Comparison of ENCODE assay signal across 8 cellular contexts in genomic region chr14:70808023-70808401, GRCh38. TPM values are rescaled to one million over a fixed set of nuclear protein-coding genes. Genes with fewer than 3 reads are reported as not detected.
DNase-seq lines count a peak whose midpoint lies in the region; ATAC-seq and TF ChIP-seq lines count a peak whose summit lies in the region.

No MANE protein-coding gene starts in this region.

- H3K4me1 Mint-ChIP-seq in activated CD8-positive, alpha-beta memory T cell treated with anti-CD3 and anti-CD28 coated beads, Interleukin-2, amount 10 ng/mL, durations not matched to agents 7 days and 5 days, result peaks cover 7% of the 10 kb centered on the region
- peaks cover 11% of the 10 kb centered on the region for H3K4me1 Mint-ChIP-seq in stimulated activated effector memory CD8-positive, alpha-beta T cell treated with anti-CD3 and anti-CD28 coated beads, Interleukin-12 subunit alpha, Interleukin-12 subunit beta, amount 100 ng/mL, for 72 hours

- peak overlapping the region; percentile 72 for H3K4me3 Mint-ChIP-seq in activated CD8-positive, alpha-beta memory T cell treated with anti-CD3 and anti-CD28 coated beads, Interleukin-2, amount 10 ng/mL, durations not matched to agents 7 days and 5 days
- H3K4me3 Mint-ChIP-seq in stimulated activated effector memory CD8-positive, alpha-beta T cell treated with anti-CD3 and anti-CD28 coated beads, Interleukin-12 subunit alpha, Interleukin-12 subunit beta, amount 100 ng/mL, for 72 hours, result no peak overlapping the region

- peak; percentile 28 for ATAC-seq in activated CD8-positive, alpha-beta memory T cell treated with anti-CD3 and anti-CD28 coated beads, Interleukin-2, amount 10 ng/mL, durations not matched to agents 7 days and 5 days
- peak; percentile 52 for ATAC-seq in stimulated activated effector memory CD8-positive, alpha-beta T cell treated with anti-CD3 and anti-CD28 coated beads, Interleukin-12 subunit alpha, Interleukin-12 subunit beta, amount 100 ng/mL, for 72 hours
- no peak for ATAC-seq in GM18517 (IDR thresholded peaks at IDR 0.05; ENCODE audit: unreplicated experiment)

- WGBS in liver, result 48% methylated on average over 6 of the region's 6 CpGs

- no peak for TF ChIP-seq RAD21 in liver (IDR thresholded peaks at IDR 0.05)

- H3K9me3 Mint-ChIP-seq in activated CD8-positive, alpha-beta memory T cell treated with anti-CD3 and anti-CD28 coated beads, Interleukin-2, amount 10 ng/mL, durations not matched to agents 7 days and 5 days (ENCODE audit: low read depth), result no peaks in the 10 kb centered on the region
- H3K9me3 Mint-ChIP-seq in stimulated activated effector memory CD8-positive, alpha-beta T cell treated with anti-CD3 and anti-CD28 coated beads, Interleukin-12 subunit alpha, Interleukin-12 subunit beta, amount 100 ng/mL, for 72 hours, result no peaks in the 10 kb centered on the region

- intact Hi-C loops in tibial artery (cut with DNase I; ENCODE audit: low total_unique reads), result no loop called here

- H3K4me3 ChIP-seq in liver (ENCODE audit: low read depth in 1 of 3, low read length in 3 of 3), result peak overlapping the region in 2 of 3 donors; percentile 79 to 96
- H3K4me3 ChIP-seq in tibial artery, result peak overlapping the region in 1 of 2 donors; percentile 62

- CTCF ChIA-PET in activated CD8-positive, alpha-beta memory T cell treated with anti-CD3 and anti-CD28 coated beads, Interleukin-2, amount 10 ng/mL, durations not matched to agents 7 days and 5 days (lab: Charles Lee), result interaction anchor here (0.9 to 7.4 kb wide), 3 partner anchors 10 to 159 kb away, joined by 3 to 63 read pairs (median 6); partner anchors contain the start of gene PCNX1

- peaks cover 0 to 13% (median 5%) of the 10 kb centered on the region in 4 donors for H3K4me1 ChIP-seq in liver (ENCODE audit: control insufficient read depth in 4 of 4, insufficient read depth in 4 of 4, low read length in 3 of 4)
- H3K4me1 ChIP-seq in tibial artery, result peaks cover 0 to 27% (median 17%) of the 10 kb centered on the region in 4 donors

- DNase-seq in activated CD8-positive, alpha-beta memory T cell treated with anti-CD3 and anti-CD28 coated beads, Interleukin-2, amount 10 ng/mL, durations not matched to agents 7 days and 5 days, result peak; percentile 81
- no peak for DNase-seq in activated CD8-positive, alpha-beta memory T cell treated with anti-CD3 and anti-CD28 coated beads for 24 hours
- DNase-seq in RKO (ENCODE audit: low spot score), result peak; percentile 75
- peak; percentile 16 for DNase-seq in activated naive CD8-positive, alpha-beta T cell treated with anti-CD3 and anti-CD28 coated beads, Interleukin-2, amount 50 U/mL, for 16 hours (ENCODE audit: low read depth, low spot score)
- peak in 1 of 2 donors; percentile 15 for DNase-seq in stimulated activated effector memory CD8-positive, alpha-beta T cell treated with anti-CD3 and anti-CD28 coated beads, Interleukin-12 subunit alpha, Interleukin-12 subunit beta, amount 100 ng/mL, for 72 hours (ENCODE audit: low spot score in 2 of 2)
- DNase-seq in tibial artery, result no peak

- H3K27me3 ChIP-seq in liver (ENCODE audit: control insufficient read depth in 4 of 4, insufficient read depth in 4 of 4, low read length in 3 of 4) (no peaks in the 10 kb centered on the region), tibial artery (peaks cover 0 to 50% of the 10 kb centered on the region in 2 donors)

- TF ChIP-seq CTCF in liver (IDR thresholded peaks at IDR 0.05; ENCODE audit: low read depth, low read length, missing input control) (no peak), tibial artery (IDR thresholded peaks at IDR 0.05) (no peak)

- H3K9me3 ChIP-seq in liver (ENCODE audit: control insufficient read depth in 4 of 4, low read length in 3 of 4) (no peaks in the 10 kb centered on the region), tibial artery (no peaks in the 10 kb centered on the region)

- H3K27ac ChIP-seq in liver (ENCODE audit: low read depth in 1 of 2, low read length in 2 of 2) (no peak overlapping the region), tibial artery (no peak overlapping the region)

- no peaks in the 10 kb centered on the region for H3K27me3 Mint-ChIP-seq in activated CD8-positive, alpha-beta memory T cell treated with anti-CD3 and anti-CD28 coated beads, Interleukin-2, amount 10 ng/mL, durations not matched to agents 7 days and 5 days

- peaks cover 2% of the 10 kb centered on the region for H3K36me3 Mint-ChIP-seq in activated CD8-positive, alpha-beta memory T cell treated with anti-CD3 and anti-CD28 coated beads, Interleukin-2, amount 10 ng/mL, durations not matched to agents 7 days and 5 days
- peaks cover 6% of the 10 kb centered on the region for H3K36me3 Mint-ChIP-seq in stimulated activated effector memory CD8-positive, alpha-beta T cell treated with anti-CD3 and anti-CD28 coated beads, Interleukin-12 subunit alpha, Interleukin-12 subunit beta, amount 100 ng/mL, for 72 hours

- peak overlapping the region; percentile 70 for H3K27ac Mint-ChIP-seq in activated CD8-positive, alpha-beta memory T cell treated with anti-CD3 and anti-CD28 coated beads, Interleukin-2, amount 10 ng/mL, durations not matched to agents 7 days and 5 days
- H3K27ac Mint-ChIP-seq in stimulated activated effector memory CD8-positive, alpha-beta T cell treated with anti-CD3 and anti-CD28 coated beads, Interleukin-12 subunit alpha, Interleukin-12 subunit beta, amount 100 ng/mL, for 72 hours, result peak overlapping the region; percentile 1

- H3K36me3 ChIP-seq in liver (ENCODE audit: control insufficient read depth in 4 of 4, insufficient read depth in 3 of 4, low read depth in 1 of 4, low read length in 3 of 4) (no peaks in the 10 kb centered on the region), tibial artery (no peaks in the 10 kb centered on the region)

- peak overlapping the region in 1 of 2 donors; percentile 2 for H3K9ac ChIP-seq in liver (ENCODE audit: low read depth in 1 of 2, low read length in 2 of 2)

TF ChIP-seq in liver, 16 proteins besides CTCF, POLR2A, EP300 and RAD21:
- no peak for TF ChIP-seq REST (IDR thresholded peaks at IDR 0.05)
- no peak for TF ChIP-seq MAX (IDR thresholded peaks at IDR 0.05)

RNA-seq across cellular contexts. Expression of gene MAP3K9, which starts 1.3 kb away (rescaled TPM):
- 1 to 10 TPM; 6.0 to 6.5 TPM for total RNA-seq in activated CD8-positive, alpha-beta memory T cell treated with anti-CD3 and anti-CD28 coated beads, Interleukin-2, amount 10 ng/mL, durations not matched to agents 7 days and 5 days
- 1 to 10 TPM in 1 of 2 donors, under 1 TPM in 1; 0.65 to 5.2 TPM for total RNA-seq in liver
- under 1 TPM; 0.78 to 0.82 TPM for polyA plus RNA-seq in liver

Comparison
In these comparisons a context has a peak if more than half of its experiments do, and no peak if none do; other contexts are left out.
1. DNase-seq: peak in activated CD8-positive, alpha-beta memory T cell treated with anti-CD3 and anti-CD28 coated beads, Interleukin-2, amount 10 ng/mL, durations not matched to agents 7 days and 5 days (single experiment), RKO (single experiment) and activated naive CD8-positive, alpha-beta T cell treated with anti-CD3 and anti-CD28 coated beads, Interleukin-2, amount 50 U/mL, for 16 hours (single experiment); none in activated CD8-positive, alpha-beta memory T cell treated with anti-CD3 and anti-CD28 coated beads for 24 hours (single experiment) and tibial artery (0 of 2).